In genomic region chr2:200888719-200889625, GRCh38 we compare ENCODE assay signal across 1 cellular context.
A peak's percentile ranks its signal among the peaks of the same experiment; 100 is the strongest.
TF ChIP-seq lines count a peak whose summit lies in the region.

TSS of gene NIF3L1 (plus strand) at chr2:200889371. CDS start at chr2:200891944, 2,573 bp downstream.
TSS of gene PPIL3 (minus strand) at chr2:200889077. CDS start at chr2:200887615, 1,462 bp downstream.

TF ChIP-seq in K562, 482 proteins besides CTCF, POLR2A, EP300 and RAD21 (continued from another document and continues in another):
- TF ChIP-seq MLLT1 (IDR thresholded peaks at IDR 0.05) = 0 out of 4 replicates have a peak, but pooled peaks of 1 of the 2 experiments have one; percentile 4
- peak; percentile 47; the same call in 1 of the 2 replicates for TF ChIP-seq ELF2 (CRISPR knock-in tag; IDR thresholded peaks at IDR 0.05)
- no peak for TF ChIP-seq ELF4 (CRISPR knock-in tag; IDR thresholded peaks at IDR 0.05)
- TF ChIP-seq, protein P1, sequence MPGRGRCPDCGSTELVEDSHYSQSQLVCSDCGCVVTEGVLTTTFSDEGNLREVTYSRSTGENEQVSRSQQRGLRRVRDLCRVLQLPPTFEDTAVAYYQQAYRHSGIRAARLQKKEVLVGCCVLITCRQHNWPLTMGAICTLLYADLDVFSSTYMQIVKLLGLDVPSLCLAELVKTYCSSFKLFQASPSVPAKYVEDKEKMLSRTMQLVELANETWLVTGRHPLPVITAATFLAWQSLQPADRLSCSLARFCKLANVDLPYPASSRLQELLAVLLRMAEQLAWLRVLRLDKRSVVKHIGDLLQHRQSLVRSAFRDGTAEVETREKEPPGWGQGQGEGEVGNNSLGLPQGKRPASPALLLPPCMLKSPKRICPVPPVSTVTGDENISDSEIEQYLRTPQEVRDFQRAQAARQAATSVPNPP (IDR thresholded peaks at IDR 0.05; ENCODE audit: borderline replicate concordance, insufficient read depth, insufficient read length) = no peak
- TF ChIP-seq MYBL2 (IDR thresholded peaks at IDR 0.05; ENCODE audit: low read depth) = peak; percentile 73
- TF ChIP-seq MYBL2 (CRISPR knock-in tag; IDR thresholded peaks at IDR 0.05; ENCODE audit: borderline replicate concordance) = no peak
- TF ChIP-seq IRF1 (CRISPR knock-in tag; IDR thresholded peaks at IDR 0.05; ENCODE audit: borderline replicate concordance) = no peak
- TF ChIP-seq GTF2E2 (tag; IDR thresholded peaks at IDR 0.05) = peak; percentile 85
- peak; percentile 79; the same call in 1 of the 2 replicates for TF ChIP-seq EHMT2 (IDR thresholded peaks at IDR 0.05)
- TF ChIP-seq ZNF24 (IDR thresholded peaks at IDR 0.05) = peak; percentile 93
- no peak for TF ChIP-seq CAMTA2 (CRISPR knock-in tag; conservative IDR thresholded peaks at IDR 0.05)
- peak; percentile 68; the same call in 1 of the 2 replicates for TF ChIP-seq NR2C2 (CRISPR knock-in tag; IDR thresholded peaks at IDR 0.05)
- TF ChIP-seq NR2C2 (tag; IDR thresholded peaks at IDR 0.05) = peak; percentile 88
- peak; percentile 88 for TF ChIP-seq ETV1 (tag; conservative IDR thresholded peaks at IDR 0.05; ENCODE audit: low read depth)
- TF ChIP-seq BHLHE40 (IDR thresholded peaks at IDR 0.05; ENCODE audit: low read length) = 0 out of 2 replicates have a peak, but pooled peaks have one; percentile 46
- no peak for TF ChIP-seq THAP7 (CRISPR knock-in tag; IDR thresholded peaks at IDR 0.05)
- no peak for TF ChIP-seq SAFB (IDR thresholded peaks at IDR 0.05; ENCODE audit: borderline replicate concordance, low read depth, low read length)
- TF ChIP-seq SRSF9 (IDR thresholded peaks at IDR 0.05; ENCODE audit: borderline replicate concordance, low read depth, low read length) = no peak
- no peak for TF ChIP-seq CREBBP (IDR thresholded peaks at IDR 0.05; ENCODE audit: low read depth, low read length)
- TF ChIP-seq TAF1 (IDR thresholded peaks at IDR 0.05; ENCODE audit: control insufficient read depth, extremely low read depth, insufficient read depth, low read length, severe bottlenecking) = peak; percentile 86
- TF ChIP-seq MEIS2 (IDR thresholded peaks at IDR 0.05; ENCODE audit: partially characterized antibody) = peak; percentile 28
- peak; percentile 53; the same call in 1 of the 2 replicates for TF ChIP-seq ZNF589 (CRISPR knock-in tag; IDR thresholded peaks at IDR 0.05; ENCODE audit: low read depth)
- TF ChIP-seq ZBTB9 (CRISPR knock-in tag; IDR thresholded peaks at IDR 0.05) = no peak
- peak; percentile 57 for TF ChIP-seq PML (IDR thresholded peaks at IDR 0.05; ENCODE audit: low read length)
- TF ChIP-seq ZMIZ1 (IDR thresholded peaks at IDR 0.05; ENCODE audit: low read depth in 2 of 2, low read length in 2 of 2) = peak in 1 of 2 experiments; percentile 58; a peak in 2 of 4 replicates
- peak; percentile 65; the same call in 1 of the 2 replicates for TF ChIP-seq ZNF431 (CRISPR knock-in tag; IDR thresholded peaks at IDR 0.05)
- TF ChIP-seq NRF1 (conservative IDR thresholded peaks at IDR 0.05 in 1 of 2, IDR thresholded peaks at IDR 0.05 in 1 of 2) = peak; percentile 39 to 46; a peak in 2 of 4 replicates
- peak; percentile 92 for TF ChIP-seq PRDM10 (IDR thresholded peaks at IDR 0.05; ENCODE audit: partially characterized antibody)
- peak in 1 of 2 experiments; percentile 55; a peak in 2 of 4 replicates for TF ChIP-seq MAZ (CRISPR knock-in tag; conservative IDR thresholded peaks at IDR 0.05 in 1 of 2, IDR thresholded peaks at IDR 0.05 in 1 of 2)
- TF ChIP-seq, protein P2, sequence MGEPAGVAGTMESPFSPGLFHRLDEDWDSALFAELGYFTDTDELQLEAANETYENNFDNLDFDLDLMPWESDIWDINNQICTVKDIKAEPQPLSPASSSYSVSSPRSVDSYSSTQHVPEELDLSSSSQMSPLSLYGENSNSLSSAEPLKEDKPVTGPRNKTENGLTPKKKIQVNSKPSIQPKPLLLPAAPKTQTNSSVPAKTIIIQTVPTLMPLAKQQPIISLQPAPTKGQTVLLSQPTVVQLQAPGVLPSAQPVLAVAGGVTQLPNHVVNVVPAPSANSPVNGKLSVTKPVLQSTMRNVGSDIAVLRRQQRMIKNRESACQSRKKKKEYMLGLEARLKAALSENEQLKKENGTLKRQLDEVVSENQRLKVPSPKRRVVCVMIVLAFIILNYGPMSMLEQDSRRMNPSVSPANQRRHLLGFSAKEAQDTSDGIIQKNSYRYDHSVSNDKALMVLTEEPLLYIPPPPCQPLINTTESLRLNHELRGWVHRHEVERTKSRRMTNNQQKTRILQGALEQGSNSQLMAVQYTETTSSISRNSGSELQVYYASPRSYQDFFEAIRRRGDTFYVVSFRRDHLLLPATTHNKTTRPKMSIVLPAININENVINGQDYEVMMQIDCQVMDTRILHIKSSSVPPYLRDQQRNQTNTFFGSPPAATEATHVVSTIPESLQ (CRISPR knock-in tag; IDR thresholded peaks at IDR 0.05) = no peak
- 0 out of 2 replicates have a peak, but pooled peaks have one; percentile 18 for TF ChIP-seq KLF1 (tag; IDR thresholded peaks at IDR 0.05)
- TF ChIP-seq SMARCB1 (IDR thresholded peaks at IDR 0.05; ENCODE audit: insufficient read length, low read depth) = no peak
- peak; percentile 49 for TF ChIP-seq EGR1 (conservative IDR thresholded peaks at IDR 0.05)
- 0 out of 2 replicates have a peak, but pooled peaks have one; percentile 64 for TF ChIP-seq NKRF (IDR thresholded peaks at IDR 0.05; ENCODE audit: borderline replicate concordance)
- TF ChIP-seq SMAD2 (IDR thresholded peaks at IDR 0.05; ENCODE audit: low read depth, low read length) = no peak
- no peak for TF ChIP-seq HES1 (IDR thresholded peaks at IDR 0.05; ENCODE audit: low read depth)
- TF ChIP-seq STAT5A (IDR thresholded peaks at IDR 0.05; ENCODE audit: borderline replicate concordance, low read length) = 0 out of 2 replicates have a peak, but pooled peaks have one; percentile 11
- no peak for TF ChIP-seq SRSF7 (optimal IDR thresholded peaks at IDR 0.05; ENCODE audit: low read depth, low read length)
- TF ChIP-seq PCBP2 (IDR thresholded peaks at IDR 0.05; ENCODE audit: low read depth, low read length, poor library complexity, severe bottlenecking) = no peak
- TF ChIP-seq CREB1 (IDR thresholded peaks at IDR 0.05) = peak; percentile 88
- TF ChIP-seq CREB1 (CRISPR knock-in tag; IDR thresholded peaks at IDR 0.05) = peak; percentile 94
- peak; percentile 98 for TF ChIP-seq NCOA1 (IDR thresholded peaks at IDR 0.05; ENCODE audit: low read depth)
- TF ChIP-seq CTBP1 (IDR thresholded peaks at IDR 0.05; ENCODE audit: borderline replicate concordance) = peak; percentile 37; the same call in 1 of the 2 replicates
- TF ChIP-seq, protein P3, sequence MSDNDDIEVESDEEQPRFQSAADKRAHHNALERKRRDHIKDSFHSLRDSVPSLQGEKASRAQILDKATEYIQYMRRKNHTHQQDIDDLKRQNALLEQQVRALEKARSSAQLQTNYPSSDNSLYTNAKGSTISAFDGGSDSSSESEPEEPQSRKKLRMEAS (CRISPR knock-in tag; IDR thresholded peaks at IDR 0.05) = peak; percentile 51; the same call in 1 of the 2 replicates
- peak; percentile 27; the same call in 1 of the 2 replicates for TF ChIP-seq NFIC (IDR thresholded peaks at IDR 0.05)
